Comparison of ENCODE assay signal across 9 cellular contexts in genomic region chr12:69471667-69472385, GRCh38. TPM values are rescaled to one million over a fixed set of nuclear protein-coding genes. Genes with fewer than 3 reads are reported as not detected.
DNase-seq lines count a peak whose midpoint lies in the region; ATAC-seq and TF ChIP-seq lines count a peak whose summit lies in the region.
"Had no signal": no experiment of that assay in that cellular context is flagged by ENCODE, and none has a peak within 500 bp of the region (broad histone marks: within the 10 kb centered on the region; RNA-seq: fewer than 3 reads in every experiment).

No MANE protein-coding gene starts in this region.

- H3K27ac ChIP-seq in ACC112 (ENCODE audit: low read depth, low read length) (no peak overlapping the region), HL-60 (replicated peaks) (no peak overlapping the region), mesodermal cell (ENCODE audit: low read depth, low read length, severe bottlenecking) (no peak overlapping the region)

- no peak overlapping the region for H2AFZ ChIP-seq in ACC112 (ENCODE audit: low read length, unreplicated experiment)

- ATAC-seq in HG03159 (IDR thresholded peaks at IDR 0.05; ENCODE audit: unreplicated experiment) = no peak

- no peak for DNase-seq in HL-60 (ENCODE audit: low read depth in 1 of 2, low spot score in 1 of 2)
- DNase-seq in COLO829 (ENCODE audit: low spot score) = no peak
- no peak for DNase-seq in hypothalamus (lab: John Stamatoyannopoulos, UW)
- no peak for DNase-seq in NCI-H187 (lab: John Stamatoyannopoulos, UW)
- DNase-seq: GF-D8 had no signal

- peaks cover 12% of the 10 kb centered on the region for H3K27me3 Mint-ChIP-seq in brain

- peaks cover 65% of the 10 kb centered on the region for H3K79me2 ChIP-seq in ACC112 (ENCODE audit: control insufficient read depth, insufficient read depth, low read length, unreplicated experiment)

- H3K4me1 Mint-ChIP-seq in brain = peaks cover 66% of the 10 kb centered on the region

- peaks cover 0 to 4% (median 0%) of the 10 kb centered on the region in 5 experiments for H3K9me3 Mint-ChIP-seq in brain

- no peaks in the 10 kb centered on the region for H3K36me3 ChIP-seq in ACC112 (ENCODE audit: insufficient read depth, low read length)
- H3K36me3 ChIP-seq in mesodermal cell (ENCODE audit: control insufficient read depth, insufficient read depth, low read length) = no peaks in the 10 kb centered on the region

- no peaks in the 10 kb centered on the region for H3K9me3 ChIP-seq in mesodermal cell (ENCODE audit: control insufficient read depth, low read length)

- peak overlapping the region; percentile 96 for H3K4me3 ChIP-seq in ACC112 (ENCODE audit: low read depth, low read length)
- H3K4me3 ChIP-seq in HL-60 (replicated peaks; ENCODE audit: insufficient read depth, low read length) = peak overlapping the region; percentile 95
- H3K4me3 ChIP-seq in mesodermal cell (ENCODE audit: extremely low read depth, insufficient read depth, low read length, poor library complexity, severe bottlenecking) = peak overlapping the region; percentile 88

- H3K4me1 ChIP-seq in ACC112 (ENCODE audit: control insufficient read depth, insufficient read depth, low read length, unreplicated experiment) (peaks cover 69% of the 10 kb centered on the region), mesodermal cell (ENCODE audit: control insufficient read depth, insufficient read depth, low read length, poor library complexity, severe bottlenecking) (peaks cover 8% of the 10 kb centered on the region)

- TF ChIP-seq CTCF in HL-60 (IDR thresholded peaks at IDR 0.05; ENCODE audit: insufficient read depth, low read length) (no peak), brain (conservative IDR thresholded peaks at IDR 0.05) (no peak)

- peak overlapping the region; percentile 57 to 96 (median 65) for H3K27ac Mint-ChIP-seq in brain

- no peaks in the 10 kb centered on the region for H3K36me3 Mint-ChIP-seq in brain

- no peaks in the 10 kb centered on the region for H3K27me3 ChIP-seq in ACC112 (ENCODE audit: insufficient read depth, low read length)
- H3K27me3 ChIP-seq in HL-60 (ENCODE audit: insufficient read depth, poor library complexity, severe bottlenecking) = no peaks in the 10 kb centered on the region

- H3K4me3 Mint-ChIP-seq in brain = peak overlapping the region; percentile 97 to 99 (median 97)

- 100% methylated on average over 1 of the region's 5 CpGs for WGBS in mesodermal cell (ENCODE audit: insufficient coverage in 2 of 2), 2 experiments

RNA-seq across cellular contexts. Expression of gene FRS2, which starts 1.6 kb away (rescaled TPM):
- polyA plus RNA-seq in brain (ENCODE audit: insufficient read depth, low read depth, low replicate concordance) = 8.3 TPM
- polyA plus RNA-seq in mesodermal cell (2013, experiment 1 of 2) = 22.0 TPM
- polyA plus RNA-seq in mesodermal cell (2013, experiment 2 of 2) = 22.2 TPM
